ENCODE assay signal across 17 cellular contexts in the genomic region with DNA sequence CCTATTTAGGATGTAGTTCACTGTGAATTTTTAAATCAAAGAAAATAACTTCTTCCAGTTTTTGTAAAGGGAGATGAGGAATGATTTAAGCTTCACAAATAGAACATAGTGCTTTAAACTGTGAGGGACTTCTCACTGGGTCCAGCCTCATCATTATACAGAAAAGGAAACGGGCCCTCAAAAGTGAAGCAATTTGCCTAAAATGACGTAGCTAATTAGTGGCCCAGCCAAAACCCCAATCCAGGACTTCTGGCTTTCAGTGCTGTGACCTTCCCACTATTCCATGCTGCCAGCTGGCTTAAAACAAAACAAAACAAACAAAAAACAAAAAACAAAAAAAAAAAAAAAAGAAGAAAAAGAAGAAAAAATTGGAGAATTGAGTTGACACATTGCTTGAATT. TPM values are rescaled to one million over a fixed set of nuclear protein-coding genes. Genes with fewer than 3 reads are reported as not detected.
DNase-seq lines count a peak whose midpoint lies in the region; ATAC-seq and TF ChIP-seq lines count a peak whose summit lies in the region.
"Had no signal": no experiment of that assay in that cellular context is flagged by ENCODE, and none has a peak within 500 bp of the region (broad histone marks: within the 10 kb centered on the region; RNA-seq: fewer than 3 reads in every experiment).

No MANE protein-coding gene starts in this region.

- POLR2A ChIA-PET in MCF 10A (lab: Yijun Ruan, JAX), result no interaction called here

- H3K27me3 ChIP-seq in mammary epithelial cell (ENCODE audit: insufficient read depth, low read length) (no peaks in the 10 kb centered on the region), neural progenitor cell (peaks cover 7% of the 10 kb centered on the region)
- H3K27me3 ChIP-seq: BLaER1 had no signal

- H3K4me3 ChIP-seq in mammary epithelial cell (replicated peaks in 1 of 3; ENCODE audit: insufficient read depth in 1 of 3, low read depth in 2 of 3, low read length in 3 of 3), result no peak overlapping the region
- H3K4me3 ChIP-seq in neural progenitor cell, result no peak overlapping the region
- H3K4me3 ChIP-seq: BLaER1 had no signal

- in situ Hi-C loops in mammary epithelial cell (cut with MboI; ENCODE audit: low sequenced_read_pairs in 2 of 2), result no loop called here

- H3K9ac ChIP-seq in mammary epithelial cell (ENCODE audit: insufficient read depth, low read length) (no peak overlapping the region), neural progenitor cell (no peak overlapping the region)
- H3K9ac ChIP-seq: BLaER1 had no signal

- H3K4me1 ChIP-seq in mammary epithelial cell (ENCODE audit: insufficient read depth, low read length) (no peaks in the 10 kb centered on the region), neural progenitor cell (peaks cover 37% of the 10 kb centered on the region)

- H3K9me3 ChIP-seq in mammary epithelial cell (replicated peaks; ENCODE audit: insufficient read depth, low read length) (no peaks in the 10 kb centered on the region), neural progenitor cell (ENCODE audit: low read depth) (no peaks in the 10 kb centered on the region)
- H3K9me3 ChIP-seq: BLaER1 had no signal

- no peaks in the 10 kb centered on the region for H3K36me3 ChIP-seq in mammary epithelial cell (ENCODE audit: insufficient read depth, low read length)
- no peaks in the 10 kb centered on the region for H3K36me3 ChIP-seq in neural progenitor cell
- H3K36me3 ChIP-seq: BLaER1 had no signal

- H3K36me3 Mint-ChIP-seq in MCF 10A (ENCODE audit: insufficient read depth, unreplicated experiment), result no peaks in the 10 kb centered on the region
- H3K36me3 Mint-ChIP-seq in neural progenitor cell, result peaks cover 2% of the 10 kb centered on the region
- H3K36me3 Mint-ChIP-seq: CD14-positive monocyte; CD4-positive, alpha-beta memory T cell had no signal

- H3K4me3 Mint-ChIP-seq in MCF 10A (ENCODE audit: unreplicated experiment) (no peak overlapping the region), neural progenitor cell (no peak overlapping the region)
- H3K4me3 Mint-ChIP-seq: CD14-positive monocyte; CD4-positive, alpha-beta memory T cell; H9 had no signal

- H2AFZ ChIP-seq in mammary epithelial cell (ENCODE audit: low read depth, low read length) (peak overlapping the region; percentile 78), neural progenitor cell (replicated peaks) (no peak overlapping the region)

- H3K79me2 ChIP-seq in mammary epithelial cell (ENCODE audit: insufficient read depth, low read length) (no peaks in the 10 kb centered on the region), neural progenitor cell (ENCODE audit: low read depth) (no peaks in the 10 kb centered on the region)

- H3K27me3 Mint-ChIP-seq in MCF 10A (ENCODE audit: insufficient read depth, unreplicated experiment) (peaks cover 9% of the 10 kb centered on the region), neural progenitor cell (ENCODE audit: insufficient read depth, low read depth) (peaks cover 12% of the 10 kb centered on the region)

- ATAC-seq in left ventricle myocardium superior (peak; percentile 71), GM19463 (IDR thresholded peaks at IDR 0.05; ENCODE audit: unreplicated experiment) (no peak)

- CTCF ChIA-PET in mammary epithelial cell (lab: Charles Lee; ENCODE audit: low non-redundant PET) (no interaction called here), MCF 10A (lab: Yijun Ruan, JAX) (interaction anchor here (0.6 kb wide), 1 partner anchor 751 kb away, joined by 3 read pairs; no protein-coding TSS in a partner anchor)

- dilution Hi-C loops in mammary epithelial cell (cut with HindIII; ENCODE audit: low sequenced_read_pairs), result no loop called here

- intact Hi-C loops in mammary epithelial cell (cut with micrococcal nuclease) (no loop called here), MCF 10A (cut with micrococcal nuclease) (no loop called here), left ventricle myocardium superior (cut with micrococcal nuclease) (no loop called here)

- peaks cover 24% of the 10 kb centered on the region for H3F3A ChIP-seq in neural progenitor cell (ENCODE audit: low read depth)

- H3K27ac Mint-ChIP-seq in MCF 10A (ENCODE audit: low read depth, unreplicated experiment) (no peak overlapping the region), neural progenitor cell (no peak overlapping the region)
- H3K27ac Mint-ChIP-seq: CD14-positive monocyte; CD4-positive, alpha-beta memory T cell; H9 had no signal

- H4K20me1 ChIP-seq in mammary epithelial cell (ENCODE audit: insufficient read depth, low read length), result no peaks in the 10 kb centered on the region
- H4K20me1 ChIP-seq in neural progenitor cell (ENCODE audit: low read depth), result no peaks in the 10 kb centered on the region
- H4K20me1 ChIP-seq: BLaER1 had no signal

- DNase-seq in mammary epithelial cell, result no peak
- DNase-seq in MCF 10A (ENCODE audit: unreplicated experiment), result no peak
- DNase-seq in left ventricle myocardium superior, result no peak
- DNase-seq in neural progenitor cell (ENCODE audit: low spot score), result no peak
- DNase-seq in GM20000 (ENCODE audit: low spot score), result no peak
- no peak for DNase-seq in iPS-NIHi7 (ENCODE audit: extremely low spot score)
- DNase-seq: CD4-positive, alpha-beta memory T cell; DMS79; GDM1; H9 had no signal

- H3K4me1 Mint-ChIP-seq in MCF 10A (ENCODE audit: insufficient read depth, unreplicated experiment), result no peaks in the 10 kb centered on the region
- peaks cover 38% of the 10 kb centered on the region for H3K4me1 Mint-ChIP-seq in neural progenitor cell

- H3K4me2 ChIP-seq in mammary epithelial cell (ENCODE audit: insufficient read depth, low read depth, low read length) (peak overlapping the region; percentile 25), neural progenitor cell (peak overlapping the region; percentile 21)
- H3K4me2 ChIP-seq: BLaER1 had no signal

- BruUV-seq in mammary epithelial cell (replicated peaks; lab: Mats Ljungman, UMichigan) (no TSS peak), MCF 10A (replicated peaks; lab: Mats Ljungman, UMichigan) (no TSS peak)

- no peak for TF ChIP-seq CTCF in mammary epithelial cell (conservative IDR thresholded peaks at IDR 0.05 in 1 of 2, IDR thresholded peaks at IDR 0.05 in 1 of 2; ENCODE audit: extremely low read depth in 1 of 2, insufficient read depth in 1 of 2, low read depth in 1 of 2, low read length in 2 of 2)
- no peak for TF ChIP-seq CTCF in MCF 10A (IDR thresholded peaks at IDR 0.05; ENCODE audit: unreplicated experiment)
- no peak for TF ChIP-seq CTCF in VCaP (conservative IDR thresholded peaks at IDR 0.05)
- TF ChIP-seq CTCF in neural progenitor cell (IDR thresholded peaks at IDR 0.05), result no peak
- no peak for TF ChIP-seq CTCF in GM20000 (IDR thresholded peaks at IDR 0.05; ENCODE audit: extremely low read depth, missing control alignments)

- no peaks in the 10 kb centered on the region for H3K9me3 Mint-ChIP-seq in MCF 10A (ENCODE audit: unreplicated experiment)
- H3K9me3 Mint-ChIP-seq in neural progenitor cell, result peaks cover 12% of the 10 kb centered on the region
- H3K9me3 Mint-ChIP-seq: CD4-positive, alpha-beta memory T cell had no signal

- H3K27ac ChIP-seq in mammary epithelial cell (ENCODE audit: insufficient read depth, low read depth, low read length), result no peak overlapping the region
- peak overlapping the region; percentile 62; the same call in 1 of the 2 replicates for H3K27ac ChIP-seq in VCaP
- H3K27ac ChIP-seq in neural progenitor cell, result no peak overlapping the region
- H3K27ac ChIP-seq: 22Rv1, BLaER1, HL-60 had no signal

- 95% methylated on average over 2 of the region's 2 CpGs for WGBS in mammary epithelial cell (ENCODE audit: low coverage, missing lambda C conversion rate)

RNA-seq across cellular contexts. Expression of a gene that starts 45.0 kb away (rescaled TPM):
- total RNA-seq in mammary epithelial cell (10 to 100 TPM in 1 of 2 donors, 1 to 10 TPM in 1; 2.5 to 15.5 TPM), MCF 10A (2022) (1.1 TPM in 2 replicates), left ventricle myocardium superior (10.6 TPM), neural progenitor cell (ENCODE audit: low replicate concordance) (11.6 and 13.3 TPM in 2 replicates)
- polyA plus RNA-seq in mammary epithelial cell, result 1.8 TPM
- not detected for polyA minus RNA-seq in mammary epithelial cell
- total RNA-seq: CD4-positive, alpha-beta memory T cell; HT1080 had no signal
- polyA plus RNA-seq: CD14-positive monocyte; CD4-positive, alpha-beta memory T cell had no signal
